Comparison of ENCODE assay signal across 33 cellular contexts in genomic region chr9:70576121-70576520, GRCh38.
"Had no signal": no experiment of that assay in that cellular context is flagged by ENCODE, and none has a peak within 500 bp of the region (broad histone marks: within the 10 kb centered on the region; RNA-seq: fewer than 3 reads in every experiment).

No MANE protein-coding gene starts in this region.

- H3K27me3 Mint-ChIP-seq: activated B cell treated with CpG ODN at 0.5 μM for 24 hours; activated CD8-positive, alpha-beta T cell treated with anti-CD3 and anti-CD28 coated beads for 36 hours; activated naive CD8-positive, alpha-beta T cell; effector memory CD8-positive, alpha-beta T cell had no signal

- H3K9me3 Mint-ChIP-seq: activated B cell treated with CpG ODN at 0.5 μM for 24 hours; activated CD8-positive, alpha-beta T cell treated with anti-CD3 and anti-CD28 coated beads for 36 hours; activated T-cell treated with anti-CD3 and anti-CD28 coated beads, Interleukin-2, amount 50 U/mL, for 4 hours; activated T-helper 17 cell treated with anti-CD3 and anti-CD28 coated beads, Interleukin-2, amount 50 U/mL, for 72 hours; effector memory CD8-positive, alpha-beta T cell; T-helper 2 cell treated with Interferon-gamma antibody and Interleukin-4, amounts not matched to agents 5 μg/mL and 100 μg/mL, for 36 hours had no signal

- H3K4me3 Mint-ChIP-seq: activated B cell treated with CpG ODN at 0.5 μM for 24 hours; activated CD8-positive, alpha-beta T cell treated with anti-CD3 and anti-CD28 coated beads for 36 hours; activated naive CD8-positive, alpha-beta T cell; activated T-cell treated with anti-CD3 and anti-CD28 coated beads, Interleukin-2, amount 50 U/mL, for 4 hours; activated T-helper 17 cell treated with anti-CD3 and anti-CD28 coated beads, Interleukin-2, amount 50 U/mL, for 72 hours; effector memory CD8-positive, alpha-beta T cell; T-helper 17 cell; T-helper 2 cell treated with Interferon-gamma antibody and Interleukin-4, amounts not matched to agents 5 μg/mL and 100 μg/mL, for 36 hours had no signal

- H3K27ac ChIP-seq: colonic mucosa, dorsolateral prefrontal cortex, epithelial cell of prostate, WERI-Rb-1 had no signal

- H3K36me3 Mint-ChIP-seq: activated naive CD8-positive, alpha-beta T cell had no signal

- H3K4me3 ChIP-seq: colonic mucosa, dorsolateral prefrontal cortex, esophagus squamous epithelium had no signal

- H3K9me3 ChIP-seq: colonic mucosa, esophagus squamous epithelium had no signal

- H3K27me3 ChIP-seq: colonic mucosa, dorsolateral prefrontal cortex, esophagus squamous epithelium had no signal

- ATAC-seq: activated CD4-positive, CD25-positive, alpha-beta regulatory T cell treated with anti-CD3 and anti-CD28 coated beads, Interleukin-2, amount 50 U/mL, for 24 hours; activated CD8-positive, alpha-beta T cell treated with anti-CD3 and anti-CD28 coated beads for 36 hours; activated T-cell treated with anti-CD3 and anti-CD28 coated beads, Interleukin-2, amount 50 U/mL, for 4 hours; activated T-helper 17 cell treated with anti-CD3 and anti-CD28 coated beads, Interleukin-2, amount 50 U/mL, for 72 hours; effector memory CD8-positive, alpha-beta T cell; T-helper 17 cell had no signal

- DNase-seq: activated B cell treated with CpG ODN at 0.5 μM for 24 hours; activated CD4-positive, alpha-beta T cell treated with anti-CD3 and anti-CD28 coated beads for 48 hours; activated CD4-positive, alpha-beta T cell treated with anti-CD3 and anti-CD28 coated beads, Interleukin-2, amount 50 U/mL, for 1 hour; activated CD4-positive, alpha-beta T cell treated with anti-CD3 and anti-CD28 coated beads, Interleukin-2, amount 50 U/mL, for 48 hours; activated CD8-positive, alpha-beta memory T cell treated with anti-CD3 and anti-CD28 coated beads for 24 hours; activated CD8-positive, alpha-beta T cell treated with anti-CD3 and anti-CD28 coated beads for 36 hours; activated effector memory CD4-positive, alpha-beta T cell treated with Interleukin-2 at 50 U/mL for 16 hours; activated gamma-delta T cell treated with Interleukin-2 at 50 U/mL for 16 hours; activated naive CD4-positive, alpha-beta T cell treated with anti-CD3 and anti-CD28 coated beads, Interleukin-2, amount 50 U/mL, for 16 hours; activated naive CD4-positive, alpha-beta T cell treated with Interleukin-2 at 50 U/mL for 16 hours; activated T-cell treated with anti-CD3 and anti-CD28 coated beads, Interleukin-2, amount 50 U/mL, for 4 hours; amniotic stem cell; anterior cingulate cortex; caudate nucleus; cerebellar nuclear complex; colonic mucosa; dorsolateral prefrontal cortex; effector memory CD8-positive, alpha-beta T cell; esophagus squamous epithelium; head of caudate nucleus; T-helper 1 cell; T-helper 17 cell; T1000; WERI-Rb-1 had no signal

- FAIRE-seq: astrocyte, endometrium, endothelial cell of umbilical vein, frontal cortex had no signal

- H3K4me1 Mint-ChIP-seq: activated T-helper 17 cell treated with anti-CD3 and anti-CD28 coated beads, Interleukin-2, amount 50 U/mL, for 72 hours had no signal

- H3K4me1 ChIP-seq: colonic mucosa had no signal

- H3K27ac Mint-ChIP-seq: activated B cell treated with CpG ODN at 0.5 μM for 24 hours; activated CD8-positive, alpha-beta T cell treated with anti-CD3 and anti-CD28 coated beads for 36 hours; activated naive CD8-positive, alpha-beta T cell; activated T-helper 17 cell treated with anti-CD3 and anti-CD28 coated beads, Interleukin-2, amount 50 U/mL, for 72 hours; T-helper 17 cell; T-helper 2 cell treated with Interferon-gamma antibody and Interleukin-4, amounts not matched to agents 5 μg/mL and 100 μg/mL, for 36 hours had no signal

- H3K36me3 ChIP-seq: colonic mucosa, esophagus squamous epithelium, WERI-Rb-1 had no signal
